ENCODE assay signal across 1 cellular context in the genomic region with DNA sequence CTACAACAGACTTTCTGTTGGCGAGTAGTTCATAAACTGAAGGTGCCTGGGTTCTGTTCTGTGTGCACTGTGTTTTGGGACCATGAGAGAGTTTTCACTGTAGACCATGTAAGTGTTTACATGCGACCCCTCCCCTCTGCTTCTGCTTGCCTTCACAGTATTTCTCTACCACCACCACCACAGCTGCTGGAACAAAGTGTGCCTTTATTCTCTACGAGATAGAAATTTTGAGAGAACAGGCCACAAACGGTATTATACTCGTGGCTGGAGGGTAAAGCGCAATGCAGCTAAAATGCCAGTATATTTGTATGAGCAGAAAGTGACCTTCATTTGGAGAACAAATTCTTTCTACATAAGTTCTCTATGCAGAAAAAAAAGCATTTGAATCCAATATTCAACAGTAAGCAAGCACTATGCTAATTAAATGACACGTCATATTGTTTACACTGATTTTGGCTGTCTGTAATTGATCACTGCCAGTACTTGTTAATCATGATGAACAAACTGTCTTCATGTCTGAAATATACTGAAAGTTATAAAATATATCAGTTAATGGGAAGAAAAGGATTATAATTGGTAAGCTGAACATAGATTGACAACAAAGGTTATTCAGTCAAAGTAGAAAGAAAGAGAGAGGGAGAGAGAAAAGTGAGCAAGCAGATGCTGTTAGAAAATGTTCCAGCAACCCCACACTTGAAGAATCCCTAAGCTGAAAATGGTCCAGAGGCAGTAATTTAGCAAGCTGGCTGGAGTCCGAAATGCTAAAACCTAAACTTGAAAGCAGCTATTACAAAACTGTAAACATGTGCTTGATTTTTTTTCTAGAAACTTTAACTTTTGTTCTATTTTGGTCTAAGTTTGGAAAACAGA.
TF ChIP-seq lines count a peak whose summit lies in the region.

No MANE protein-coding gene starts in this region.

TF ChIP-seq in IMR-90, 13 proteins besides CTCF, POLR2A, EP300 and RAD21:
- TF ChIP-seq MAZ (IDR thresholded peaks at IDR 0.05; ENCODE audit: borderline replicate concordance, low read depth, low read length) (no peak), RCOR1 (IDR thresholded peaks at IDR 0.05; ENCODE audit: insufficient replicate concordance, low read length) (no peak), NFE2L2 (IDR thresholded peaks at IDR 0.05; ENCODE audit: low read depth, low read length) (no peak), MXI1 (IDR thresholded peaks at IDR 0.05; ENCODE audit: borderline replicate concordance, low read depth, low read length) (no peak), RFX5 (IDR thresholded peaks at IDR 0.05; ENCODE audit: low read depth, low read length) (no peak), CEBPB (IDR thresholded peaks at IDR 0.05; ENCODE audit: low read depth, low read length) (no peak), FOS (IDR thresholded peaks at IDR 0.05; ENCODE audit: low read depth, low read length) (no peak), BHLHE40 (IDR thresholded peaks at IDR 0.05; ENCODE audit: low read depth, low read length) (no peak), MAFK (IDR thresholded peaks at IDR 0.05; ENCODE audit: low read depth, low read length) (no peak), CHD1 (IDR thresholded peaks at IDR 0.05; ENCODE audit: low read depth, low read length) (no peak), SMC3 (IDR thresholded peaks at IDR 0.05; ENCODE audit: low read depth, low read length) (no peak)
- TF ChIP-seq, protein P1, sequence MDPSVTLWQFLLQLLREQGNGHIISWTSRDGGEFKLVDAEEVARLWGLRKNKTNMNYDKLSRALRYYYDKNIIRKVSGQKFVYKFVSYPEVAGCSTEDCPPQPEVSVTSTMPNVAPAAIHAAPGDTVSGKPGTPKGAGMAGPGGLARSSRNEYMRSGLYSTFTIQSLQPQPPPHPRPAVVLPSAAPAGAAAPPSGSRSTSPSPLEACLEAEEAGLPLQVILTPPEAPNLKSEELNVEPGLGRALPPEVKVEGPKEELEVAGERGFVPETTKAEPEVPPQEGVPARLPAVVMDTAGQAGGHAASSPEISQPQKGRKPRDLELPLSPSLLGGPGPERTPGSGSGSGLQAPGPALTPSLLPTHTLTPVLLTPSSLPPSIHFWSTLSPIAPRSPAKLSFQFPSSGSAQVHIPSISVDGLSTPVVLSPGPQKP (IDR thresholded peaks at IDR 0.05; ENCODE audit: borderline replicate concordance, low read depth, low read length), result no peak
- TF ChIP-seq, protein P2, sequence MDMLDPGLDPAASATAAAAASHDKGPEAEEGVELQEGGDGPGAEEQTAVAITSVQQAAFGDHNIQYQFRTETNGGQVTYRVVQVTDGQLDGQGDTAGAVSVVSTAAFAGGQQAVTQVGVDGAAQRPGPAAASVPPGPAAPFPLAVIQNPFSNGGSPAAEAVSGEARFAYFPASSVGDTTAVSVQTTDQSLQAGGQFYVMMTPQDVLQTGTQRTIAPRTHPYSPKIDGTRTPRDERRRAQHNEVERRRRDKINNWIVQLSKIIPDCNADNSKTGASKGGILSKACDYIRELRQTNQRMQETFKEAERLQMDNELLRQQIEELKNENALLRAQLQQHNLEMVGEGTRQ (IDR thresholded peaks at IDR 0.05; ENCODE audit: low read depth, low read length), result no peak
